In genomic region chr4:113908829-113909228, GRCh38 we compare ENCODE assay signal across 17 cellular contexts.
DNase-seq lines count a peak whose midpoint lies in the region; ATAC-seq and TF ChIP-seq lines count a peak whose summit lies in the region.
"Had no signal": no experiment of that assay in that cellular context is flagged by ENCODE, and none has a peak within 500 bp of the region (broad histone marks: within the 10 kb centered on the region; RNA-seq: fewer than 3 reads in every experiment).

No MANE protein-coding gene starts in this region.

- no peaks in the 10 kb centered on the region for H3K27me3 Mint-ChIP-seq in effector memory CD8-positive, alpha-beta T cell
- H3K27me3 Mint-ChIP-seq in stimulated activated memory B cell treated with anti-CD40 and anti-IgM and Interleukin-4, amounts not matched to agents 10 μg/mL and 1 μg/mL and 100 μg/mL, for 72 hours: peaks cover 10% of the 10 kb centered on the region
- H3K27me3 Mint-ChIP-seq: IgD-negative memory B cell had no signal

- H3K36me3 ChIP-seq in left ventricle myocardium inferior (no peaks in the 10 kb centered on the region), MM.1S (replicated peaks; ENCODE audit: insufficient read depth, low read length) (no peaks in the 10 kb centered on the region), tibial nerve (no peaks in the 10 kb centered on the region)
- H3K36me3 ChIP-seq: cardiac muscle cell had no signal

- no peak overlapping the region for H3K27ac Mint-ChIP-seq in effector memory CD8-positive, alpha-beta T cell
- H3K27ac Mint-ChIP-seq in stimulated activated memory B cell treated with anti-CD40 and anti-IgM and Interleukin-4, amounts not matched to agents 10 μg/mL and 1 μg/mL and 100 μg/mL, for 72 hours: no peak overlapping the region
- H3K27ac Mint-ChIP-seq: activated naive CD4-positive, alpha-beta T cell treated with anti-CD3 and anti-CD28 coated beads, Interleukin-2, amount 50 U/mL, for 72 hours; IgD-negative memory B cell; WTC11 had no signal

- H3F3A ChIP-seq in MM.1S (ENCODE audit: insufficient read depth, low read length): no peaks in the 10 kb centered on the region

- H4K20me1 ChIP-seq in MM.1S (ENCODE audit: insufficient read depth, low read length): no peaks in the 10 kb centered on the region

- no peaks in the 10 kb centered on the region for H3K36me3 Mint-ChIP-seq in effector memory CD8-positive, alpha-beta T cell (ENCODE audit: insufficient read depth)
- no peaks in the 10 kb centered on the region for H3K36me3 Mint-ChIP-seq in stimulated activated memory B cell treated with anti-CD40 and anti-IgM and Interleukin-4, amounts not matched to agents 10 μg/mL and 1 μg/mL and 100 μg/mL, for 72 hours
- H3K36me3 Mint-ChIP-seq: IgD-negative memory B cell had no signal

- TF ChIP-seq CTCF in left ventricle myocardium inferior (IDR thresholded peaks at IDR 0.05; ENCODE audit: borderline replicate concordance) (peak; percentile 37), MM.1S (IDR thresholded peaks at IDR 0.05; ENCODE audit: low read length) (peak; percentile 38; the same call in 1 of the 2 replicates), tibial nerve (IDR thresholded peaks at IDR 0.05) (no peak)

- no peaks in the 10 kb centered on the region for H3K9me3 Mint-ChIP-seq in effector memory CD8-positive, alpha-beta T cell
- no peaks in the 10 kb centered on the region for H3K9me3 Mint-ChIP-seq in stimulated activated memory B cell treated with anti-CD40 and anti-IgM and Interleukin-4, amounts not matched to agents 10 μg/mL and 1 μg/mL and 100 μg/mL, for 72 hours
- H3K9me3 Mint-ChIP-seq: IgD-negative memory B cell had no signal

- H3K4me3 ChIP-seq in left ventricle myocardium inferior (no peak overlapping the region), MM.1S (ENCODE audit: low read length) (no peak overlapping the region), tibial nerve (no peak overlapping the region)
- H3K4me3 ChIP-seq: cardiac muscle cell, testis had no signal

- H3K27me3 ChIP-seq in left ventricle myocardium inferior (ENCODE audit: low read depth): no peaks in the 10 kb centered on the region
- no peaks in the 10 kb centered on the region for H3K27me3 ChIP-seq in MM.1S (replicated peaks; ENCODE audit: insufficient read depth, low read length)
- H3K27me3 ChIP-seq in tibial nerve: no peaks in the 10 kb centered on the region
- H3K27me3 ChIP-seq: cardiac muscle cell, testis had no signal

- no peak overlapping the region for H3K4me2 ChIP-seq in MM.1S (ENCODE audit: low read depth, low read length)

- no peak for TF ChIP-seq EP300 in tibial nerve (IDR thresholded peaks at IDR 0.05)

- no peak overlapping the region for H3K4me3 Mint-ChIP-seq in effector memory CD8-positive, alpha-beta T cell
- no peak overlapping the region for H3K4me3 Mint-ChIP-seq in stimulated activated memory B cell treated with anti-CD40 and anti-IgM and Interleukin-4, amounts not matched to agents 10 μg/mL and 1 μg/mL and 100 μg/mL, for 72 hours
- H3K4me3 Mint-ChIP-seq: IgD-negative memory B cell, WTC11 had no signal

- no peaks in the 10 kb centered on the region for H3K4me1 Mint-ChIP-seq in effector memory CD8-positive, alpha-beta T cell (ENCODE audit: low read depth in 2 of 2)
- H3K4me1 Mint-ChIP-seq in stimulated activated memory B cell treated with anti-CD40 and anti-IgM and Interleukin-4, amounts not matched to agents 10 μg/mL and 1 μg/mL and 100 μg/mL, for 72 hours: no peaks in the 10 kb centered on the region
- H3K4me1 Mint-ChIP-seq: IgD-negative memory B cell, WTC11 had no signal

- H3K9ac ChIP-seq in MM.1S (ENCODE audit: low read length): no peak overlapping the region

- H3K9me2 ChIP-seq in MM.1S (replicated peaks; ENCODE audit: insufficient read depth, low read length): no peaks in the 10 kb centered on the region

- no peaks in the 10 kb centered on the region for H3K4me1 ChIP-seq in left ventricle myocardium inferior
- no peaks in the 10 kb centered on the region for H3K4me1 ChIP-seq in MM.1S (ENCODE audit: low read length)
- no peaks in the 10 kb centered on the region for H3K4me1 ChIP-seq in tibial nerve
- H3K4me1 ChIP-seq: testis had no signal

- intact Hi-C loops in left ventricle myocardium inferior (cut with micrococcal nuclease): no loop called here
- intact Hi-C loops in left ventricle myocardium superior (cut with micrococcal nuclease): no loop called here

- H3K9me3 ChIP-seq in left ventricle myocardium inferior (replicated peaks) (peaks cover 7% of the 10 kb centered on the region), MM.1S (replicated peaks; ENCODE audit: insufficient read depth, low read length) (no peaks in the 10 kb centered on the region), tibial nerve (no peaks in the 10 kb centered on the region)
- H3K9me3 ChIP-seq: testis had no signal

- no peak overlapping the region for H2AFZ ChIP-seq in MM.1S (ENCODE audit: low read length)

- H3K79me2 ChIP-seq in MM.1S (ENCODE audit: low read length): no peaks in the 10 kb centered on the region

- no peak overlapping the region for H3K27ac ChIP-seq in left ventricle myocardium inferior (replicated peaks)
- no peak overlapping the region for H3K27ac ChIP-seq in MM.1S (ENCODE audit: low read length)
- H3K27ac ChIP-seq in tibial nerve: no peak overlapping the region
- H3K27ac ChIP-seq: cardiac muscle cell, testis had no signal

- no peak for DNase-seq in left ventricle myocardium inferior
- no peak for DNase-seq in left ventricle myocardium superior
- no peak for DNase-seq in MM.1S
- DNase-seq in effector memory CD8-positive, alpha-beta T cell: no peak
- DNase-seq in tibial nerve (ENCODE audit: low spot score in 2 of 2): no peak
- DNase-seq in NCI-H1417 (lab: John Stamatoyannopoulos, UW): no peak
- DNase-seq: GOT3; kidney; NCI-H2081; stimulated activated CD4-positive, alpha-beta T cell treated with anti-CD3 and anti-CD28 coated beads, Interleukin-15, amount 100 ng/mL, for 24 hours; testis had no signal

- no peak for TF ChIP-seq POLR2A in tibial nerve (IDR thresholded peaks at IDR 0.05)

- no peak for ATAC-seq in left ventricle myocardium superior
- peak; percentile 35 for ATAC-seq in effector memory CD8-positive, alpha-beta T cell (replicated peaks)
- ATAC-seq in GM19467 (IDR thresholded peaks at IDR 0.05; ENCODE audit: unreplicated experiment): no peak
- ATAC-seq in stimulated activated memory B cell treated with anti-CD40 and anti-IgM and Interleukin-4, amounts not matched to agents 10 μg/mL and 1 μg/mL and 100 μg/mL, for 72 hours: no peak
- ATAC-seq: activated naive CD4-positive, alpha-beta T cell treated with anti-CD3 and anti-CD28 coated beads, Interleukin-2, amount 50 U/mL, for 72 hours; WTC11 had no signal

Comparison
In these comparisons a context has a peak if more than half of its experiments do, and no peak if none do; other contexts are left out.
1. CTCF ChIP-seq: peak in left ventricle myocardium inferior (single experiment) and MM.1S (single experiment); none in tibial nerve (0 of 5).